ENCODE assay signal across 8 cellular contexts in genomic region chr6:27684264-27685211, GRCh38.
A peak's percentile ranks its signal among the peaks of the same experiment; 100 is the strongest.
DNase-seq lines count a peak whose midpoint lies in the region; ATAC-seq, FAIRE-seq and TF ChIP-seq lines count a peak whose summit lies in the region.

No MANE protein-coding gene starts in this region.

- WGBS in HepG2 (ENCODE audit: low lambda C conversion rate) = 48% methylated on average over 30 of the region's 34 CpGs
- 16% methylated on average over 13 of the region's 34 CpGs for WGBS in right lobe of liver (ENCODE audit: insufficient coverage, low coverage, low lambda C conversion rate, missing lambda C conversion rate)

- intact Hi-C loops in HepG2 (cut with micrococcal nuclease; ENCODE audit: unreplicated experiment) = loop anchor here (1.0 to 10.0 kb wide), 3 partner anchors 12 to 139 kb away; no protein-coding TSS in a partner anchor
- intact Hi-C loops in right lobe of liver (cut with DNase I) = no loop called here

- POLR2A ChIA-PET in HepG2 (lab: Yijun Ruan, JAX) = interaction anchor here (0.7 to 1.6 kb wide), 9 partner anchors 9 to 1301 kb away, joined by 3 to 5 read pairs (median 3); a partner anchor contains a TSS

- H3K36me3 ChIP-seq in HepG2 (replicated peaks in 1 of 2; ENCODE audit: control insufficient read depth in 1 of 2, insufficient read depth in 2 of 2, low read length in 2 of 2) (no peaks in the 10 kb centered on the region), right lobe of liver (no peaks in the 10 kb centered on the region)

- H3K9ac ChIP-seq in HepG2 (ENCODE audit: insufficient read depth, low read depth, low read length) = no peak overlapping the region

- H3K9me3 ChIP-seq in HepG2 (ENCODE audit: low read length) (no peaks in the 10 kb centered on the region), right lobe of liver (no peaks in the 10 kb centered on the region)

- H3K27me3 ChIP-seq in HepG2 (ENCODE audit: control insufficient read depth in 1 of 2, insufficient read depth in 2 of 2, low read length in 2 of 2) (no peaks in the 10 kb centered on the region; a peak in 1 of 5 replicates), right lobe of liver (peaks cover 0 to 40% of the 10 kb centered on the region in 2 donors)

- DNase-seq in HepG2 (ENCODE audit: low spot score) = peak; percentile 89
- DNase-seq in right lobe of liver = no peak
- peak; percentile 87 for DNase-seq in NCI-H510A treated with DMSO at 0.1 percent for 48 hours (lab: John Stamatoyannopoulos, UW)
- peak; percentile 36 to 42 for DNase-seq in activated CD4-positive, alpha-beta T cell treated with anti-CD3 and anti-CD28 coated beads for 4 hours
- DNase-seq in epithelial cell of esophagus (ENCODE audit: low read depth) = peak; percentile 88
- DNase-seq in stimulated activated CD4-positive, alpha-beta T cell treated with anti-CD3 and anti-CD28 coated beads, Interleukin-2, amount 100 ng/mL, for 24 hours = peak; percentile 64 to 73

- ATAC-seq in HepG2 = peak; percentile 60
- ATAC-seq in right lobe of liver = no peak
- ATAC-seq in GM18505 (IDR thresholded peaks at IDR 0.05; ENCODE audit: unreplicated experiment) = no peak
- ATAC-seq in GM21367 (IDR thresholded peaks at IDR 0.05; ENCODE audit: unreplicated experiment) = no peak

- in situ Hi-C loops in HepG2 (cut with HindIII; ENCODE audit: extremely low pct_ligation_motif_present, low pct_unique_long_range_greater_than_20kb) = no loop called here

- peak; percentile 64 for FAIRE-seq in HepG2 (lab: Jason Lieb, UNC)

- peak overlapping the region; percentile 16 for H3K27ac ChIP-seq in HepG2 (ENCODE audit: extremely low read length, insufficient read depth, low read length)
- no peak overlapping the region for H3K27ac ChIP-seq in right lobe of liver

- TF ChIP-seq RAD21 in HepG2 (CRISPR knock-in tag; IDR thresholded peaks at IDR 0.05) = no peak

- TF ChIP-seq POLR2A in HepG2 (IDR thresholded peaks at IDR 0.05; ENCODE audit: insufficient read depth in 1 of 2, low read depth in 2 of 2, low read length in 2 of 2) = no peak
- no peak for TF ChIP-seq POLR2A in right lobe of liver (IDR thresholded peaks at IDR 0.05)
- TF ChIP-seq POLR2A in GM18505 (IDR thresholded peaks at IDR 0.05; ENCODE audit: borderline replicate concordance, extremely low read depth, insufficient read depth, insufficient read length) = no peak

- TSS peak; percentile 93 for BruUV-seq in HepG2 (replicated peaks; lab: Mats Ljungman, UMichigan)

- peaks cover 46% of the 10 kb centered on the region for H3K4me1 ChIP-seq in HepG2 (ENCODE audit: insufficient read depth, low read length)
- no peaks in the 10 kb centered on the region for H3K4me1 ChIP-seq in right lobe of liver

- TF ChIP-seq EP300 in HepG2 (IDR thresholded peaks at IDR 0.05; ENCODE audit: low read depth in 2 of 2, low read length in 2 of 2) (no peak; a peak in 1 of 4 replicates), HepG2 (CRISPR knock-in tag; IDR thresholded peaks at IDR 0.05; ENCODE audit: borderline replicate concordance) (no peak)

- no peak overlapping the region for H2AFZ ChIP-seq in HepG2 (ENCODE audit: low read length)

- H4K20me1 ChIP-seq in HepG2 (ENCODE audit: insufficient read depth, low read length) = no peaks in the 10 kb centered on the region

- H3K4me2 ChIP-seq in HepG2 (ENCODE audit: low read depth, low read length) = peak overlapping the region; percentile 73

- H3K79me2 ChIP-seq in HepG2 (ENCODE audit: insufficient read depth, low read length) = no peaks in the 10 kb centered on the region

- H3K4me3 ChIP-seq in HepG2 (replicated peaks in 1 of 3; ENCODE audit: insufficient read depth in 1 of 3, low read depth in 2 of 3, low read length in 3 of 3) (peak overlapping the region in 2 of 3 experiments; percentile 19 to 46; a peak in 3 of 6 replicates), right lobe of liver (no peak overlapping the region), epithelial cell of esophagus (ENCODE audit: low read length) (no peak overlapping the region)

- CTCF ChIA-PET in HepG2 (lab: Yijun Ruan, JAX; ENCODE audit: low intra/inter-chr PET ratio, low total read pairs) = no interaction called here

- TF ChIP-seq CTCF in HepG2 (CRISPR knock-in tag; IDR thresholded peaks at IDR 0.05) (no peak), right lobe of liver (IDR thresholded peaks at IDR 0.05) (no peak), epithelial cell of esophagus (IDR thresholded peaks at IDR 0.05; ENCODE audit: insufficient read depth, low read depth, low read length, missing control alignments) (no peak)

TF ChIP-seq in HepG2, 621 proteins besides CTCF, POLR2A, EP300 and RAD21 (continues in another document):
- TF ChIP-seq FOXP1 (IDR thresholded peaks at IDR 0.05) = no peak
- TF ChIP-seq FOXP1 (CRISPR knock-in tag; IDR thresholded peaks at IDR 0.05) = peak; percentile 33
- TF ChIP-seq NFE2 (CRISPR knock-in tag; IDR thresholded peaks at IDR 0.05) = no peak
- TF ChIP-seq ATRX (CRISPR knock-in tag; IDR thresholded peaks at IDR 0.05; ENCODE audit: borderline replicate concordance) = no peak
- TF ChIP-seq, protein P1, sequence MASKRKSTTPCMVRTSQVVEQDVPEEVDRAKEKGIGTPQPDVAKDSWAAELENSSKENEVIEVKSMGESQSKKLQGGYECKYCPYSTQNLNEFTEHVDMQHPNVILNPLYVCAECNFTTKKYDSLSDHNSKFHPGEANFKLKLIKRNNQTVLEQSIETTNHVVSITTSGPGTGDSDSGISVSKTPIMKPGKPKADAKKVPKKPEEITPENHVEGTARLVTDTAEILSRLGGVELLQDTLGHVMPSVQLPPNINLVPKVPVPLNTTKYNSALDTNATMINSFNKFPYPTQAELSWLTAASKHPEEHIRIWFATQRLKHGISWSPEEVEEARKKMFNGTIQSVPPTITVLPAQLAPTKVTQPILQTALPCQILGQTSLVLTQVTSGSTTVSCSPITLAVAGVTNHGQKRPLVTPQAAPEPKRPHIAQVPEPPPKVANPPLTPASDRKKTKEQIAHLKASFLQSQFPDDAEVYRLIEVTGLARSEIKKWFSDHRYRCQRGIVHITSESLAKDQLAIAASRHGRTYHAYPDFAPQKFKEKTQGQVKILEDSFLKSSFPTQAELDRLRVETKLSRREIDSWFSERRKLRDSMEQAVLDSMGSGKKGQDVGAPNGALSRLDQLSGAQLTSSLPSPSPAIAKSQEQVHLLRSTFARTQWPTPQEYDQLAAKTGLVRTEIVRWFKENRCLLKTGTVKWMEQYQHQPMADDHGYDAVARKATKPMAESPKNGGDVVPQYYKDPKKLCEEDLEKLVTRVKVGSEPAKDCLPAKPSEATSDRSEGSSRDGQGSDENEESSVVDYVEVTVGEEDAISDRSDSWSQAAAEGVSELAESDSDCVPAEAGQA (IDR thresholded peaks at IDR 0.05; ENCODE audit: low read depth) = no peak
- TF ChIP-seq, protein P1 (CRISPR knock-in tag; IDR thresholded peaks at IDR 0.05; ENCODE audit: borderline replicate concordance) = no peak
- no peak for TF ChIP-seq JDP2 (CRISPR knock-in tag; IDR thresholded peaks at IDR 0.05; ENCODE audit: borderline replicate concordance)
- no peak for TF ChIP-seq NCOA1 (CRISPR knock-in tag; IDR thresholded peaks at IDR 0.05)
- TF ChIP-seq NR2F1 (CRISPR knock-in tag; IDR thresholded peaks at IDR 0.05) = no peak
- TF ChIP-seq ZNF205 (CRISPR knock-in tag; IDR thresholded peaks at IDR 0.05) = peak; percentile 69; the same call in 1 of the 2 replicates
- TF ChIP-seq BRD4 (CRISPR knock-in tag; IDR thresholded peaks at IDR 0.05) = no peak
- TF ChIP-seq ZSCAN25 (CRISPR knock-in tag; IDR thresholded peaks at IDR 0.05) = no peak
- TF ChIP-seq KMT2A (CRISPR knock-in tag; IDR thresholded peaks at IDR 0.05) = no peak
- TF ChIP-seq WIZ (CRISPR knock-in tag; IDR thresholded peaks at IDR 0.05) = no peak
- no peak for TF ChIP-seq PTBP1 (IDR thresholded peaks at IDR 0.05; ENCODE audit: low read depth, low read length, poor library complexity, severe bottlenecking)
- TF ChIP-seq ARNT2 (CRISPR knock-in tag; IDR thresholded peaks at IDR 0.05; ENCODE audit: low read depth) = peak; percentile 63

Comparison
In these comparisons a context has a peak if more than half of its experiments do, and no peak if none do; other contexts are left out.
1. DNase-seq: peak in HepG2 (single experiment), NCI-H510A treated with DMSO at 0.1 percent for 48 hours (single experiment), activated CD4-positive, alpha-beta T cell treated with anti-CD3 and anti-CD28 coated beads for 4 hours (2 of 2), epithelial cell of esophagus (single experiment) and stimulated activated CD4-positive, alpha-beta T cell treated with anti-CD3 and anti-CD28 coated beads, Interleukin-2, amount 100 ng/mL, for 24 hours (2 of 2); none in right lobe of liver (0 of 3).
2. H3K4me3 ChIP-seq: peak in HepG2 (2 of 3); none in right lobe of liver (0 of 3) and epithelial cell of esophagus (single experiment).